In the genomic region with DNA sequence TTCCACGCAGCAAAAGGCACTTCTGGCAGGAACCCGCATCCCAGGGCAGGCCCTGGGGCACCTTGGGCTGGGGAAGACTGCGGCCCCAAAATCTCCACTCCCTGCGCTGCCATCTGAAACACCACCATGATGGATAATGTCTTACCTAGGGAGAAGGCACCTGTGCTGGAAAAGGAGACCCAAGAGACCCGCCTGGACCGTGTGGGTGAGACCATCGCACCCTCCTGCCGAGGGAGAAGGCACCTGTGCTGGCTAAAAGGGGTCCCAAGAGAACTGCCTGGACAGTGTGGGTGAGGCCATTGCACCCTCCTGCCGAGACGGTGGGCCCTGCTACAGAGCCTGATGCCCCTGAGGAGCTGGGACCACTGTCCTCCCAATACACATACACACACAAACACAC, we compare ENCODE assay signal across 1 cellular context.
TF ChIP-seq lines count a peak whose summit lies in the region.

No MANE protein-coding gene starts in this region.

TF ChIP-seq in H1, 55 proteins besides CTCF, POLR2A, EP300 and RAD21:
- no peak for TF ChIP-seq ATF2 (IDR thresholded peaks at IDR 0.05; ENCODE audit: low read length)
